In genomic region chr17:29746669-29747068, GRCh38 we compare ENCODE assay signal across 15 cellular contexts.
DNase-seq lines count a peak whose midpoint lies in the region; ATAC-seq and TF ChIP-seq lines count a peak whose summit lies in the region.
"Had no signal": no experiment of that assay in that cellular context is flagged by ENCODE, and none has a peak within 500 bp of the region (broad histone marks: within the 10 kb centered on the region; RNA-seq: fewer than 3 reads in every experiment).

No MANE protein-coding gene starts in this region.

- H3K4me2 ChIP-seq in Karpas-422 (ENCODE audit: low read depth, low read length, poor library complexity, severe bottlenecking), result no peak overlapping the region

- no peak for DNase-seq in activated naive CD8-positive, alpha-beta T cell treated with anti-CD3 and anti-CD28 coated beads, Interleukin-2, amount 50 U/mL, for 24 hours
- DNase-seq in CD4-positive, CD25-positive, alpha-beta regulatory T cell, result no peak
- DNase-seq in Karpas-422 (no peak), foreskin fibroblast (peak; percentile 9 to 30), GM20000 (ENCODE audit: low spot score) (no peak), NCI-H2171 treated with DMSO at 0.1 percent for 48 hours (lab: John Stamatoyannopoulos, UW) (no peak)
- DNase-seq: DND-41, H7, NCI-H1092, NCI-H1436 treated with DMSO at 0.1 percent for 48 hours, NCI-H2029, Peyer's patch had no signal

- no peak overlapping the region for H3K4me3 ChIP-seq in CD4-positive, CD25-positive, alpha-beta regulatory T cell (ENCODE audit: low read depth, low read length)
- no peak overlapping the region for H3K4me3 ChIP-seq in Karpas-422 (ENCODE audit: low read length)
- H3K4me3 ChIP-seq in foreskin fibroblast (ENCODE audit: low read depth in 1 of 2, low read length in 2 of 2), result no peak overlapping the region
- H3K4me3 ChIP-seq: BLaER1 treated with 17β-estradiol and CSF1 and Interleukin-3, amounts not matched to agents 10 nM and 100 nM; Peyer's patch had no signal

- TF ChIP-seq CTCF in foreskin fibroblast (IDR thresholded peaks at IDR 0.05; ENCODE audit: low read depth, low read length) (no peak), GM20000 (IDR thresholded peaks at IDR 0.05; ENCODE audit: extremely low read depth, missing control alignments) (no peak)

- H3K4me1 ChIP-seq in CD4-positive, CD25-positive, alpha-beta regulatory T cell (ENCODE audit: control insufficient read depth, insufficient read depth, low read length, poor library complexity, severe bottlenecking), result peaks cover 29% of the 10 kb centered on the region
- peaks cover 42% of the 10 kb centered on the region for H3K4me1 ChIP-seq in Karpas-422 (ENCODE audit: low read length)

- H3K9me3 Mint-ChIP-seq in activated naive CD8-positive, alpha-beta T cell (ENCODE audit: low read depth), result no peaks in the 10 kb centered on the region
- no peaks in the 10 kb centered on the region for H3K9me3 Mint-ChIP-seq in activated naive CD8-positive, alpha-beta T cell treated with anti-CD3 and anti-CD28 coated beads, Interleukin-2, amount 50 U/mL, for 24 hours
- no peaks in the 10 kb centered on the region for H3K9me3 Mint-ChIP-seq in CD4-positive, CD25-positive, alpha-beta regulatory T cell

- no peaks in the 10 kb centered on the region for H3K9me2 ChIP-seq in Karpas-422 (replicated peaks; ENCODE audit: insufficient read depth, low read length)

- no peak for ATAC-seq in activated naive CD8-positive, alpha-beta T cell treated with anti-CD3 and anti-CD28 coated beads, Interleukin-2, amount 50 U/mL, for 24 hours
- no peak for ATAC-seq in CD4-positive, CD25-positive, alpha-beta regulatory T cell (ENCODE audit: low read depth in 2 of 2)
- no peak for ATAC-seq in GM21390 (IDR thresholded peaks at IDR 0.05; ENCODE audit: unreplicated experiment)

- peaks cover 73% of the 10 kb centered on the region for H3K4me1 Mint-ChIP-seq in activated naive CD8-positive, alpha-beta T cell (ENCODE audit: low read depth)
- H3K4me1 Mint-ChIP-seq in activated naive CD8-positive, alpha-beta T cell treated with anti-CD3 and anti-CD28 coated beads, Interleukin-2, amount 50 U/mL, for 24 hours, result peaks cover 72% of the 10 kb centered on the region
- peaks cover 37 to 85% (median 51%) of the 10 kb centered on the region in 4 donors for H3K4me1 Mint-ChIP-seq in CD4-positive, CD25-positive, alpha-beta regulatory T cell

- peaks cover 7% of the 10 kb centered on the region for H3K36me3 ChIP-seq in CD4-positive, CD25-positive, alpha-beta regulatory T cell (ENCODE audit: control insufficient read depth, insufficient read depth, low read length)
- no peaks in the 10 kb centered on the region for H3K36me3 ChIP-seq in Karpas-422 (ENCODE audit: insufficient read depth, low read length)
- H3K36me3 ChIP-seq: Peyer's patch had no signal

- no peaks in the 10 kb centered on the region for H4K20me1 ChIP-seq in Karpas-422 (ENCODE audit: insufficient read depth, low read depth, low read length)

- peaks cover 79% of the 10 kb centered on the region for H3K79me2 ChIP-seq in Karpas-422 (ENCODE audit: low read length)

- H3K27ac ChIP-seq in CD4-positive, CD25-positive, alpha-beta regulatory T cell (ENCODE audit: insufficient read depth, low read length, poor library complexity, severe bottlenecking), result no peak overlapping the region
- 0 out of 2 replicates have a peak overlapping the region, but pooled peaks have one; percentile 41 for H3K27ac ChIP-seq in Karpas-422 (ENCODE audit: low read length)
- H3K27ac ChIP-seq: Peyer's patch had no signal

- H3K9me3 ChIP-seq in CD4-positive, CD25-positive, alpha-beta regulatory T cell (ENCODE audit: control insufficient read depth in 2 of 2, low read length in 2 of 2), result no peaks in the 10 kb centered on the region
- no peaks in the 10 kb centered on the region for H3K9me3 ChIP-seq in Karpas-422 (ENCODE audit: low read length)
- H3K9me3 ChIP-seq: BLaER1 treated with 17β-estradiol and CSF1 and Interleukin-3, amounts not matched to agents 10 nM and 100 nM; Peyer's patch had no signal

- H3K27ac Mint-ChIP-seq in activated naive CD8-positive, alpha-beta T cell, result peak overlapping the region; percentile 22
- H3K27ac Mint-ChIP-seq in activated naive CD8-positive, alpha-beta T cell treated with anti-CD3 and anti-CD28 coated beads, Interleukin-2, amount 50 U/mL, for 24 hours, result no peak overlapping the region
- H3K27ac Mint-ChIP-seq in CD4-positive, CD25-positive, alpha-beta regulatory T cell, result peak overlapping the region in 2 of 3 donors; percentile 26 to 32

- no peaks in the 10 kb centered on the region for H3K27me3 Mint-ChIP-seq in activated naive CD8-positive, alpha-beta T cell
- no peaks in the 10 kb centered on the region for H3K27me3 Mint-ChIP-seq in activated naive CD8-positive, alpha-beta T cell treated with anti-CD3 and anti-CD28 coated beads, Interleukin-2, amount 50 U/mL, for 24 hours
- no peaks in the 10 kb centered on the region for H3K27me3 Mint-ChIP-seq in CD4-positive, CD25-positive, alpha-beta regulatory T cell

- no peaks in the 10 kb centered on the region for H3K27me3 ChIP-seq in CD4-positive, CD25-positive, alpha-beta regulatory T cell (ENCODE audit: control insufficient read depth, insufficient read depth, low read length)
- no peaks in the 10 kb centered on the region for H3K27me3 ChIP-seq in Karpas-422 (ENCODE audit: low read length)
- H3K27me3 ChIP-seq: BLaER1 treated with 17β-estradiol and CSF1 and Interleukin-3, amounts not matched to agents 10 nM and 100 nM; Peyer's patch had no signal

- no peak overlapping the region for H2AFZ ChIP-seq in Karpas-422 (ENCODE audit: low read length)

- no peak overlapping the region for H3K4me3 Mint-ChIP-seq in activated naive CD8-positive, alpha-beta T cell
- H3K4me3 Mint-ChIP-seq in activated naive CD8-positive, alpha-beta T cell treated with anti-CD3 and anti-CD28 coated beads, Interleukin-2, amount 50 U/mL, for 24 hours, result no peak overlapping the region
- no peak overlapping the region for H3K4me3 Mint-ChIP-seq in CD4-positive, CD25-positive, alpha-beta regulatory T cell

- H3K36me3 Mint-ChIP-seq in activated naive CD8-positive, alpha-beta T cell, result peaks cover 6% of the 10 kb centered on the region
- peaks cover 12% of the 10 kb centered on the region for H3K36me3 Mint-ChIP-seq in activated naive CD8-positive, alpha-beta T cell treated with anti-CD3 and anti-CD28 coated beads, Interleukin-2, amount 50 U/mL, for 24 hours (ENCODE audit: low read depth)
- peaks cover 14% of the 10 kb centered on the region for H3K36me3 Mint-ChIP-seq in CD4-positive, CD25-positive, alpha-beta regulatory T cell

- H3K9ac ChIP-seq in Karpas-422 (ENCODE audit: low read length), result no peak overlapping the region
- H3K9ac ChIP-seq: BLaER1 treated with 17β-estradiol and CSF1 and Interleukin-3, amounts not matched to agents 10 nM and 100 nM had no signal

Comparison
In these comparisons a context has a peak if more than half of its experiments do, and no peak if none do; other contexts are left out.
1. DNase-seq: peak in foreskin fibroblast (2 of 2); none in activated naive CD8-positive, alpha-beta T cell treated with anti-CD3 and anti-CD28 coated beads, Interleukin-2, amount 50 U/mL, for 24 hours (single experiment), CD4-positive, CD25-positive, alpha-beta regulatory T cell (0 of 3), Karpas-422 (single experiment), GM20000 (single experiment) and NCI-H2171 treated with DMSO at 0.1 percent for 48 hours (single experiment).